In the genomic region with DNA sequence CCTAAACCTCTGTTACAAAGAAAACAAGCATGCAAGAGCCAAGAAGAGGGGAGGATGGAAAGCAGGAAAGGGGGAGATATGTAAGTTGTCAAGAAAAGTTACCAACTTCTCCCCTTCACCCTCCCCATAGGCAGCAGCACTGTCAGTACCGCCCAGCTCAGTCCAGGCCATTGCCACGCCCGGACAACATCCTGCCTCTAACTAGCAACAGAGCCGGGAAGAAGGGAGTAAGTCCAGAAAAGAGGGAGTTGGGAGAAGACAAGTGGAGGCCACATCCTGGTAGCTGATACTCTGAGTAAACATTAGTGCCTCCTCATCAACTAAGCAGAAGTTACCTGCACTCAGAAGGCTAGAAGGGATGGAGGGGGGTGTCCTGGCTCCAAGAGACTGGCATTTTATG, we compare ENCODE assay signal across 11 cellular contexts.
DNase-seq lines count a peak whose midpoint lies in the region; ATAC-seq, FAIRE-seq and TF ChIP-seq lines count a peak whose summit lies in the region.
"Had no signal": no experiment of that assay in that cellular context is flagged by ENCODE, and none has a peak within 500 bp of the region (broad histone marks: within the 10 kb centered on the region; RNA-seq: fewer than 3 reads in every experiment).

No MANE protein-coding gene starts in this region.

- H3K4me1 ChIP-seq in keratinocyte (ENCODE audit: control insufficient read depth, extremely low read depth, insufficient read depth, low read length) (peaks cover 40% of the 10 kb centered on the region), suprapubic skin (peaks cover 47% of the 10 kb centered on the region), foreskin keratinocyte (peaks cover 21% of the 10 kb centered on the region)

- DNase-seq in HCEC 1CT: peak; percentile 32
- DNase-seq in amniotic epithelial cell (ENCODE audit: low read depth): peak; percentile 20
- DNase-seq in keratinocyte (ENCODE audit: low read depth, low spot score): no peak
- DNase-seq in suprapubic skin (ENCODE audit: low spot score in 2 of 2): no peak
- DNase-seq in foreskin keratinocyte: no peak
- DNase-seq: Calu3, dorsolateral prefrontal cortex, NCI-H2081 treated with DMSO at 0.1 percent for 48 hours, T1000 had no signal

- no peaks in the 10 kb centered on the region for H3K9me3 ChIP-seq in keratinocyte (ENCODE audit: control insufficient read depth, low read depth, low read length)
- no peaks in the 10 kb centered on the region for H3K9me3 ChIP-seq in suprapubic skin

- 45% methylated on average over 4 of the region's 4 CpGs for WGBS in suprapubic skin

- H3K36me3 ChIP-seq in keratinocyte (ENCODE audit: control insufficient read depth in 2 of 2, extremely low read depth in 1 of 2, insufficient read depth in 2 of 2, low read length in 2 of 2): peaks cover 5 to 11% of the 10 kb centered on the region in 2 experiments
- H3K36me3 ChIP-seq in suprapubic skin: peaks cover 31% of the 10 kb centered on the region

- H3K9ac ChIP-seq in keratinocyte (ENCODE audit: control insufficient read depth, extremely low read depth, insufficient read depth, low read length): no peak overlapping the region

- no peak overlapping the region for H3K27ac ChIP-seq in keratinocyte (ENCODE audit: control insufficient read depth, insufficient read depth, low read length)
- H3K27ac ChIP-seq in suprapubic skin: peak overlapping the region; percentile 54
- H3K27ac ChIP-seq in foreskin keratinocyte: no peak overlapping the region
- H3K27ac ChIP-seq: dorsolateral prefrontal cortex had no signal

- H3K9me1 ChIP-seq in keratinocyte (ENCODE audit: control insufficient read depth, extremely low read depth, insufficient read depth, low read length): no peaks in the 10 kb centered on the region

- no peak for TF ChIP-seq EP300 in suprapubic skin (IDR thresholded peaks at IDR 0.05)

- H3K79me2 ChIP-seq in keratinocyte (ENCODE audit: control insufficient read depth, insufficient read depth, low read length): no peaks in the 10 kb centered on the region

- H3K27me3 ChIP-seq in keratinocyte (ENCODE audit: control insufficient read depth, extremely low read depth, insufficient read depth, low read length) (no peaks in the 10 kb centered on the region), suprapubic skin (no peaks in the 10 kb centered on the region), foreskin keratinocyte (no peaks in the 10 kb centered on the region)
- H3K27me3 ChIP-seq: dorsolateral prefrontal cortex had no signal

- TF ChIP-seq CTCF in keratinocyte (optimal IDR thresholded peaks at IDR 0.05 in 1 of 3, IDR thresholded peaks at IDR 0.05 in 1 of 3, conservative IDR thresholded peaks at IDR 0.05 in 1 of 3; ENCODE audit: extremely low read depth in 1 of 3, insufficient read depth in 2 of 3, low read length in 3 of 3): no peak
- TF ChIP-seq CTCF in suprapubic skin (IDR thresholded peaks at IDR 0.05): no peak
- TF ChIP-seq CTCF in foreskin keratinocyte (conservative IDR thresholded peaks at IDR 0.05): no peak

- no peak overlapping the region for H3K4me3 ChIP-seq in keratinocyte (ENCODE audit: control insufficient read depth in 2 of 3, extremely low read depth in 1 of 3, insufficient read depth in 2 of 3, low read depth in 1 of 3, low read length in 3 of 3)
- no peak overlapping the region for H3K4me3 ChIP-seq in suprapubic skin
- H3K4me3 ChIP-seq: dorsolateral prefrontal cortex had no signal

- peak; percentile 36 for FAIRE-seq in keratinocyte (lab: Jason Lieb, UNC)

- no peaks in the 10 kb centered on the region for H4K20me1 ChIP-seq in keratinocyte (ENCODE audit: control insufficient read depth, extremely low read depth, insufficient read depth, low read length)

- peak overlapping the region; percentile 11 for H3K4me2 ChIP-seq in keratinocyte (ENCODE audit: control insufficient read depth, extremely low read depth, insufficient read depth, low read depth, low read length)

- dilution Hi-C loops in keratinocyte (cut with MboI; ENCODE audit: extremely low pct_ligation_motif_present, low sequenced_read_pairs): no loop called here

- no peak for ATAC-seq in foreskin keratinocyte
- no peak for ATAC-seq in HG03378 (IDR thresholded peaks at IDR 0.05; ENCODE audit: unreplicated experiment)
- ATAC-seq in GM19463 (IDR thresholded peaks at IDR 0.05; ENCODE audit: unreplicated experiment): no peak

- TF ChIP-seq POLR2A in suprapubic skin (IDR thresholded peaks at IDR 0.05): no peak

- no peak overlapping the region for H2AFZ ChIP-seq in keratinocyte (ENCODE audit: control insufficient read depth, low read length)

Comparison
In these comparisons a context has a peak if more than half of its experiments do, and no peak if none do; other contexts are left out.
1. DNase-seq: peak in HCEC 1CT (single experiment) and amniotic epithelial cell (single experiment); none in keratinocyte (single experiment), suprapubic skin (0 of 2) and foreskin keratinocyte (0 of 2).